ENCODE assay signal across 1 cellular context in the genomic region with DNA sequence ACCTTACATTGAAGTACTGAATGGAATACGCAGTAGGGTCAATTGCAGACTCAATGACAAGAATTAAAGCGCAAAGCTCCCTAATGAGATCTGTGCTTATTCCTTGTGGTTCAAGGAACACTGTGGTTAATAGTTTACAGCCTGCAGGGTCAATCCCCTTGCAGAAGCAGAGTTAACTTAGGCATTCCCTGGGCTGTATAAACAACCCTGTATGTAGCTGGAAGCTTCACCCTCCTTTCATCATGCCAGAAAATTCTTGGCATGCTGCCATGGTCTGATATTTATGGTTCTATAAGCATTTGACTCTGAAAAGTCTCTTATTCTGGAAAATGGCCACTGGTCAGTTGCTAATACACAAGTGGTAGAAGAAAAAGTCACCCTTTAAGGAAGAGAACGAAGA.
TF ChIP-seq lines count a peak whose summit lies in the region.

No MANE protein-coding gene starts in this region.

TF ChIP-seq in K562, 482 proteins besides CTCF, POLR2A, EP300 and RAD21 (continued from another document):
- TF ChIP-seq SIRT6 (IDR thresholded peaks at IDR 0.05; ENCODE audit: low read depth, low read length): no peak
- no peak for TF ChIP-seq HDGF (IDR thresholded peaks at IDR 0.05)
- peak; percentile 21; the same call in 1 of the 2 replicates for TF ChIP-seq NFIC (IDR thresholded peaks at IDR 0.05)
